8 cellular contexts compared by ENCODE assay signal in genomic region chr6:72622094-72622540, GRCh38. TPM values are rescaled to one million over a fixed set of nuclear protein-coding genes. Genes with fewer than 3 reads are reported as not detected.
DNase-seq lines count a peak whose midpoint lies in the region; ATAC-seq, FAIRE-seq and TF ChIP-seq lines count a peak whose summit lies in the region.

No MANE protein-coding gene starts in this region.

- H3K36me3 Mint-ChIP-seq in activated T-cell treated with anti-CD3 and anti-CD28 coated beads, Interleukin-2, amount 50 U/mL, for 72 hours (ENCODE audit: insufficient read depth in 2 of 2) = no peaks in the 10 kb centered on the region

- FAIRE-seq in urothelium cell line (lab: Jason Lieb, UNC) = no peak

- TF ChIP-seq CTCF in fibroblast of the aortic adventitia (IDR thresholded peaks at IDR 0.05; ENCODE audit: insufficient read depth, low read length) (peak; percentile 14), omental fat pad (IDR thresholded peaks at IDR 0.05) (no peak)

- H3K4me3 ChIP-seq in fibroblast of the aortic adventitia (ENCODE audit: low read depth, low read length) = peak overlapping the region; percentile 77

- H3K27me3 Mint-ChIP-seq in activated T-cell treated with anti-CD3 and anti-CD28 coated beads, Interleukin-2, amount 50 U/mL, for 72 hours (ENCODE audit: low read depth) = no peaks in the 10 kb centered on the region

- TF ChIP-seq POLR2A in GM18505 (IDR thresholded peaks at IDR 0.05; ENCODE audit: borderline replicate concordance, extremely low read depth, insufficient read depth, insufficient read length) = no peak

- DNase-seq in A172 (ENCODE audit: low spot score) (peak; percentile 11), NOMO-1 (lab: John Stamatoyannopoulos, UW; ENCODE audit: unreplicated experiment in 2 of 2) (peak; percentile 44 to 46), fibroblast of the aortic adventitia (ENCODE audit: low read depth) (peak; percentile 16), omental fat pad (ENCODE audit: low spot score) (no peak), urothelium cell line (ENCODE audit: low spot score) (peak; percentile 79)
- peak; percentile 73 to 81 for DNase-seq in activated T-cell treated with anti-CD3 and anti-CD28 coated beads, Interleukin-2, amount 50 U/mL, for 72 hours

- ATAC-seq in GM18505 (IDR thresholded peaks at IDR 0.05; ENCODE audit: unreplicated experiment) (peak; percentile 28), HG03108 (IDR thresholded peaks at IDR 0.05; ENCODE audit: unreplicated experiment) (peak; percentile 18), omental fat pad (ENCODE audit: low FRiP score) (peak; percentile 43)
- ATAC-seq in activated T-cell treated with anti-CD3 and anti-CD28 coated beads, Interleukin-2, amount 50 U/mL, for 72 hours (replicated peaks in 1 of 2) = peak; percentile 34 to 54

- peak overlapping the region; percentile 94 to 100 for H3K4me3 Mint-ChIP-seq in activated T-cell treated with anti-CD3 and anti-CD28 coated beads, Interleukin-2, amount 50 U/mL, for 72 hours

- no peaks in the 10 kb centered on the region for H3K9me3 Mint-ChIP-seq in activated T-cell treated with anti-CD3 and anti-CD28 coated beads, Interleukin-2, amount 50 U/mL, for 72 hours

- H3K27ac Mint-ChIP-seq in activated T-cell treated with anti-CD3 and anti-CD28 coated beads, Interleukin-2, amount 50 U/mL, for 72 hours = no peak overlapping the region

- peaks cover 72% of the 10 kb centered on the region for H3K4me1 Mint-ChIP-seq in activated T-cell treated with anti-CD3 and anti-CD28 coated beads, Interleukin-2, amount 50 U/mL, for 72 hours (ENCODE audit: low read depth)

RNA-seq across cellular contexts. Expression of gene KCNQ5, which starts 0.3 kb away (rescaled TPM):
- total RNA-seq in A172 (2014; rRNA removed; shearing (Covaris generic)) = 6.5 and 6.7 TPM in 2 replicates
- 1 to 10 TPM; 6.1 to 9.8 TPM for total RNA-seq in activated T-cell treated with anti-CD3 and anti-CD28 coated beads, Interleukin-2, amount 50 U/mL, for 72 hours
- 2.6 and 9.4 TPM in 2 replicates for total RNA-seq in fibroblast of the aortic adventitia (ENCODE audit: low replicate concordance)
- total RNA-seq in omental fat pad = under 1 TPM in 2 of 4 donors, not detected in 2; 0.16 to 0.24 TPM
